ENCODE assay signal across 8 cellular contexts in genomic region chr12:94263011-94263786, GRCh38.
A peak's percentile ranks its signal among the peaks of the same experiment; 100 is the strongest.
DNase-seq lines count a peak whose midpoint lies in the region; ATAC-seq and TF ChIP-seq lines count a peak whose summit lies in the region.

No MANE protein-coding gene starts in this region.

- peak; percentile 47 for DNase-seq in GM13977 (ENCODE audit: low spot score)
- DNase-seq in T-helper 22 cell (ENCODE audit: low read depth), result peak; percentile 10
- peak in 1 of 4 donors; percentile 32 for DNase-seq in body of pancreas
- DNase-seq in NCI-H526 (lab: John Stamatoyannopoulos, UW), result no peak
- no peak for DNase-seq in cerebellum (ENCODE audit: low spot score)

- H3K9ac ChIP-seq in stomach smooth muscle (ENCODE audit: low read length in 2 of 2), result peak overlapping the region; percentile 86 to 94

- intact Hi-C loops in body of pancreas (cut with DNase I), result no loop called here

- 72 to 81% methylated on average over 12 to 14 of the region's 14 CpGs for WGBS in body of pancreas, 2 donors

- TF ChIP-seq POLR2A in body of pancreas (IDR thresholded peaks at IDR 0.05), result no peak

- H3K27me3 ChIP-seq in body of pancreas (no peaks in the 10 kb centered on the region), muscle layer of duodenum (ENCODE audit: low read depth, low read length) (no peaks in the 10 kb centered on the region), stomach smooth muscle (ENCODE audit: control insufficient read depth in 1 of 2, insufficient read depth in 2 of 2, low read length in 2 of 2) (no peaks in the 10 kb centered on the region)

- H3K4me1 ChIP-seq in body of pancreas (peaks cover 13% of the 10 kb centered on the region), muscle layer of duodenum (ENCODE audit: control insufficient read depth in 1 of 2, insufficient read depth in 2 of 2, low read length in 2 of 2) (peaks cover 5 to 26% of the 10 kb centered on the region in 2 donors), stomach smooth muscle (ENCODE audit: control insufficient read depth, insufficient read depth, low read length) (peaks cover 28% of the 10 kb centered on the region)

- no peaks in the 10 kb centered on the region for H3K36me3 ChIP-seq in body of pancreas (replicated peaks in 1 of 2; ENCODE audit: insufficient read depth in 1 of 2, low read depth in 2 of 2)
- H3K36me3 ChIP-seq in muscle layer of duodenum (ENCODE audit: control insufficient read depth in 1 of 2, insufficient read depth in 2 of 2, low read length in 2 of 2), result no peaks in the 10 kb centered on the region
- H3K36me3 ChIP-seq in stomach smooth muscle (ENCODE audit: control insufficient read depth in 2 of 2, insufficient read depth in 2 of 2, low read length in 2 of 2), result no peaks in the 10 kb centered on the region

- in situ Hi-C loops in GM13977 (cut with MboI; ENCODE audit: low pct_unique_long_range_greater_than_20kb, low sequenced_read_pairs, unreplicated experiment), result loop anchor here (10.0 kb wide), 1 partner anchor 108 kb away; no protein-coding TSS in a partner anchor

- H3K4me3 ChIP-seq in body of pancreas (no peak overlapping the region), muscle layer of duodenum (ENCODE audit: low read depth in 1 of 2, low read length in 2 of 2) (peak overlapping the region; percentile 56 to 82), stomach smooth muscle (ENCODE audit: low read length in 2 of 2) (peak overlapping the region; percentile 82 to 91)

- H3K9me3 ChIP-seq in body of pancreas (no peaks in the 10 kb centered on the region), muscle layer of duodenum (ENCODE audit: control insufficient read depth in 1 of 2, low read length in 2 of 2) (no peaks in the 10 kb centered on the region), stomach smooth muscle (ENCODE audit: control insufficient read depth in 2 of 2, low read length in 2 of 2) (no peaks in the 10 kb centered on the region)

- H3K27ac ChIP-seq in body of pancreas (peak overlapping the region in 3 of 4 donors; percentile 70 to 74 (median 72)), muscle layer of duodenum (ENCODE audit: low read length) (peak overlapping the region; percentile 92), stomach smooth muscle (ENCODE audit: low read length) (peak overlapping the region; percentile 95)

- no peak for TF ChIP-seq CTCF in GM13977 (IDR thresholded peaks at IDR 0.05; ENCODE audit: extremely low read depth, insufficient read depth, missing control alignments)
- no peak for TF ChIP-seq CTCF in body of pancreas (IDR thresholded peaks at IDR 0.05)

- ATAC-seq in HG02981 (IDR thresholded peaks at IDR 0.05; ENCODE audit: unreplicated experiment) (peak; percentile 43), body of pancreas (no peak)

Comparison
In these comparisons a context has a peak if more than half of its experiments do, and no peak if none do; other contexts are left out.
1. DNase-seq: peak in GM13977 (single experiment) and T-helper 22 cell (single experiment); none in NCI-H526 (0 of 2) and cerebellum (single experiment).
2. H3K4me3 ChIP-seq: peak in muscle layer of duodenum (2 of 2) and stomach smooth muscle (2 of 2); none in body of pancreas (0 of 2).
3. Peak in every context shown above with its lines, with median percentiles within 50 percentile points of each other: H3K27ac ChIP-seq.